Comparison of ENCODE assay signal across 8 cellular contexts in the genomic region with DNA sequence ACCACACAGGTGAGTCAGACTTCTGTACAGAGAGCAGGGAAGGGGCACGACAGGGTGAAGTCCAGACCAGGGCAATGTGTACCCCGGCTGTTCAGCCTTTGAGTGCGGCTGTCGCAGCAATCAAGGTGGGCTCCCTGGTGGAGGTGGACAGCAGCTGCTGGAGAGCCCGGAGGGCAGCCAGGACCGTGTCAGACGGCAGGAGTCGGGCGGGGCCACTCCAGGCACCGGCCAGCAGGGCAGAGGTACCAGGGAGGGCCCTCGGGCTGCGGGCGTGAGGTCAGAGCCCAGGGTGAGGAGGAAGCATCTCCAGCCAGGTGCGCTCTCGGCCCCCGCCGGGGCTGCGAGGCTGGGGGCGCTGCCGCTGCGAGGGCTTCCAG. TPM values are rescaled to one million over a fixed set of nuclear protein-coding genes. Genes with fewer than 3 reads are reported as not detected.
DNase-seq lines count a peak whose midpoint lies in the region; ATAC-seq and TF ChIP-seq lines count a peak whose summit lies in the region.

No MANE protein-coding gene starts in this region.

- peak overlapping the region; percentile 94 for H3K27ac Mint-ChIP-seq in activated CD4-positive, alpha-beta memory T cell treated with anti-CD3 and anti-CD28 coated beads for 36 hours
- H3K27ac Mint-ChIP-seq in glutamatergic neuron (ENCODE audit: unreplicated experiment): peak overlapping the region; percentile 55

- H3K27ac ChIP-seq in rectal smooth muscle tissue (ENCODE audit: low read depth, low read length): peak overlapping the region; percentile 83

- no peaks in the 10 kb centered on the region for H3K27me3 Mint-ChIP-seq in activated CD4-positive, alpha-beta memory T cell treated with anti-CD3 and anti-CD28 coated beads for 36 hours
- H3K27me3 Mint-ChIP-seq in glutamatergic neuron (ENCODE audit: unreplicated experiment): peaks cover 8% of the 10 kb centered on the region

- CTCF ChIA-PET in activated CD4-positive, alpha-beta memory T cell treated with anti-CD3 and anti-CD28 coated beads for 36 hours (lab: Charles Lee): interaction anchor here (0.8 to 2.2 kb wide), 5 partner anchors 11 to 71 kb away, joined by 3 to 8 read pairs (median 6); no protein-coding TSS in a partner anchor

- peaks cover 9% of the 10 kb centered on the region for H3K36me3 ChIP-seq in rectal smooth muscle tissue (ENCODE audit: control insufficient read depth, insufficient read depth, low read length)

- H3K27me3 ChIP-seq in rectal smooth muscle tissue (ENCODE audit: control insufficient read depth, insufficient read depth, low read length): no peaks in the 10 kb centered on the region

- no peaks in the 10 kb centered on the region for H3K9me3 Mint-ChIP-seq in activated CD4-positive, alpha-beta memory T cell treated with anti-CD3 and anti-CD28 coated beads for 36 hours
- peaks cover 7% of the 10 kb centered on the region for H3K9me3 Mint-ChIP-seq in glutamatergic neuron (ENCODE audit: unreplicated experiment)

- POLR2A ChIA-PET in activated CD4-positive, alpha-beta memory T cell treated with anti-CD3 and anti-CD28 coated beads for 36 hours (lab: Charles Lee): interaction anchor here (0.8 to 4.7 kb wide), 9 partner anchors 11 to 192 kb away, joined by 3 to 58 read pairs (median 4); no protein-coding TSS in a partner anchor

- H3K4me3 ChIP-seq in rectal smooth muscle tissue (ENCODE audit: low read length): peak overlapping the region; percentile 86

- H3K9ac ChIP-seq in rectal smooth muscle tissue (ENCODE audit: low read length): peak overlapping the region; percentile 71

- peaks cover 18% of the 10 kb centered on the region for H3K4me1 Mint-ChIP-seq in activated CD4-positive, alpha-beta memory T cell treated with anti-CD3 and anti-CD28 coated beads for 36 hours (ENCODE audit: low read depth)
- peaks cover 6% of the 10 kb centered on the region for H3K4me1 Mint-ChIP-seq in glutamatergic neuron (ENCODE audit: low read depth, unreplicated experiment)

- intact Hi-C loops in activated CD4-positive, alpha-beta memory T cell treated with anti-CD3 and anti-CD28 coated beads for 36 hours (cut with micrococcal nuclease): loop anchor here (5.0 kb wide), 2 partner anchors 107 to 233 kb away; a partner anchor contains a TSS

- H3K4me1 ChIP-seq in rectal smooth muscle tissue (ENCODE audit: control insufficient read depth, insufficient read depth, low read length): peaks cover 12% of the 10 kb centered on the region

- peak; percentile 14 for ATAC-seq in GM18502 (IDR thresholded peaks at IDR 0.05; ENCODE audit: poor library complexity, unreplicated experiment)
- peak; percentile 11 for ATAC-seq in HG03103 (IDR thresholded peaks at IDR 0.05; ENCODE audit: low read depth, unreplicated experiment)

- no peak for TF ChIP-seq CTCF in glutamatergic neuron (IDR thresholded peaks at IDR 0.05; ENCODE audit: partially characterized antibody, unreplicated experiment)

- DNase-seq in activated CD4-positive, alpha-beta memory T cell treated with anti-CD3 and anti-CD28 coated beads for 36 hours: peak; percentile 72
- DNase-seq in glutamatergic neuron (peak; percentile 47), COR-L47 (lab: John Stamatoyannopoulos, UW) (no peak), HuH-7 (ENCODE audit: low spot score) (no peak), dedifferentiated amniotic fluid mesenchymal stem cell (ENCODE audit: extremely low spot score) (no peak)

- H3K4me3 Mint-ChIP-seq in activated CD4-positive, alpha-beta memory T cell treated with anti-CD3 and anti-CD28 coated beads for 36 hours: peak overlapping the region; percentile 83
- H3K4me3 Mint-ChIP-seq in glutamatergic neuron (ENCODE audit: unreplicated experiment): peak overlapping the region; percentile 64

- H3K36me3 Mint-ChIP-seq in activated CD4-positive, alpha-beta memory T cell treated with anti-CD3 and anti-CD28 coated beads for 36 hours: peaks cover 33% of the 10 kb centered on the region
- no peaks in the 10 kb centered on the region for H3K36me3 Mint-ChIP-seq in glutamatergic neuron (ENCODE audit: unreplicated experiment)

RNA-seq across cellular contexts. Expression of a gene that starts 0.8 kb away (rescaled TPM):
- 100 to 1,000 TPM; 222 to 231 TPM for total RNA-seq in activated CD4-positive, alpha-beta memory T cell treated with anti-CD3 and anti-CD28 coated beads for 36 hours
- 32.3 TPM for total RNA-seq in glutamatergic neuron (ENCODE audit: unreplicated experiment)

RNA-seq across cellular contexts. Expression of a gene that starts 41.3 kb away (rescaled TPM):
- 10 to 100 TPM; 29.8 to 30.7 TPM for total RNA-seq in activated CD4-positive, alpha-beta memory T cell treated with anti-CD3 and anti-CD28 coated beads for 36 hours
- 24.9 TPM for total RNA-seq in glutamatergic neuron (ENCODE audit: unreplicated experiment)

RNA-seq across cellular contexts. Expression of a gene that starts 41.5 kb away (rescaled TPM):
- total RNA-seq in activated CD4-positive, alpha-beta memory T cell treated with anti-CD3 and anti-CD28 coated beads for 36 hours: 10 to 100 TPM; 12.4 to 13.8 TPM
- 14.7 TPM for total RNA-seq in glutamatergic neuron (ENCODE audit: unreplicated experiment)

RNA-seq across cellular contexts. Expression of a gene that starts 52.8 kb away (rescaled TPM):
- total RNA-seq in activated CD4-positive, alpha-beta memory T cell treated with anti-CD3 and anti-CD28 coated beads for 36 hours: 1 to 10 TPM in 1 of 2 experiments, under 1 TPM in 1; 0.73 to 1.1 TPM
- total RNA-seq in glutamatergic neuron (ENCODE audit: unreplicated experiment): not detected

Comparison
In these comparisons a context has a peak if more than half of its experiments do, and no peak if none do; other contexts are left out.
1. DNase-seq: peak in activated CD4-positive, alpha-beta memory T cell treated with anti-CD3 and anti-CD28 coated beads for 36 hours (single experiment) and glutamatergic neuron (single experiment); none in COR-L47 (single experiment), HuH-7 (single experiment) and dedifferentiated amniotic fluid mesenchymal stem cell (single experiment).